In the genomic region with DNA sequence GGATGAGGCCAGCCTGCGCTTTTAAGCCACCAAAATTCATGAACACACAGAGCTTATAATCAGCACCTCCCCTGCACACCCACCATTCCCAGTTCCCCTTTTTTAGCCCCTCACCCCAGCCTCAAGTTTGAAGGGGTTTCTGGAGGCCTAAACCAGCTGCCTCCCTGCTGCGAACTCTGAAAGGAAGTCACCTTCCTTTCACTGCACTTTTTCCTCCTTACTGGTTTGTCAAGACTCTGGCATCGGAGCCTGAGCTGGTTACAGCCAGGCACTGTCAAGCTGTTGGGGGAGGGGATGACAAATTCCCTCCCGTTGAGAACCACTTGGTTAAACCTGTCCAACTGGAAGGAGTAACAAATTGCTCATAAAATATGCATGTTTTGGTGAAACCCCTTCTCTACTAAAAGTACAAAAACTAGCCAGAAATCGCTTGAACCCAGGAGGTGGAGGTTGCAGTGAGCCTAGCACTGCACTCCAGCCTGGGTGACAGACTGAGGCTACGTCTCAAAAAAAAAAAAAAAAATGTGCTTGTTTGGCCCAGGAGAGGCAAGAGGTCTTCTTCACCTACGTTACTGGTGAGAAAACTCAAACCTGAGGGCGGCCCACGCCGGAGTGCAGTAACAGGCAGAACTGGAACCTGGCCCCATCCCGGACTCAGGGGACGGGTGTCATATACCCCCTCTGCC, we compare ENCODE assay signal across 6 cellular contexts. TPM values are rescaled to one million over a fixed set of nuclear protein-coding genes. Genes with fewer than 3 reads are reported as not detected.
DNase-seq lines count a peak whose midpoint lies in the region; TF ChIP-seq lines count a peak whose summit lies in the region.

No MANE protein-coding gene starts in this region.

- H3K4me1 ChIP-seq in parathyroid adenoma, result peaks cover 4% of the 10 kb centered on the region

- H3K4me3 Mint-ChIP-seq in IgD-negative memory B cell, result peak overlapping the region; percentile 84 to 92 (median 90)

- no peaks in the 10 kb centered on the region for H3K27me3 Mint-ChIP-seq in IgD-negative memory B cell

- no peaks in the 10 kb centered on the region for H3K36me3 Mint-ChIP-seq in IgD-negative memory B cell

- H3K9ac ChIP-seq in parathyroid adenoma, result no peak overlapping the region

- H3K27me3 ChIP-seq in parathyroid adenoma (ENCODE audit: control insufficient read depth, insufficient read depth, low read length), result no peaks in the 10 kb centered on the region

- no peaks in the 10 kb centered on the region for H3K9me3 Mint-ChIP-seq in IgD-negative memory B cell

- peak overlapping the region; percentile 43 for H3K27ac ChIP-seq in parathyroid adenoma

- peak overlapping the region; percentile 61 for H3K4me2 ChIP-seq in parathyroid adenoma (ENCODE audit: low read length)

- in situ Hi-C loops in GM13977 (cut with MboI; ENCODE audit: low pct_unique_long_range_greater_than_20kb, low sequenced_read_pairs, unreplicated experiment), result no loop called here

- no peaks in the 10 kb centered on the region for H3K9me3 ChIP-seq in parathyroid adenoma (ENCODE audit: control insufficient read depth, low read length)

- H3K79me2 ChIP-seq in parathyroid adenoma, result peaks cover 8% of the 10 kb centered on the region

- no peaks in the 10 kb centered on the region for H3K36me3 ChIP-seq in parathyroid adenoma (ENCODE audit: control insufficient read depth, insufficient read depth, low read length)

- H2AFZ ChIP-seq in parathyroid adenoma, result no peak overlapping the region

- peak overlapping the region; percentile 95 to 98 (median 98) for H3K27ac Mint-ChIP-seq in IgD-negative memory B cell

- DNase-seq in GM13977 (ENCODE audit: low spot score) (peak; percentile 78), cerebellar cortex (ENCODE audit: low spot score) (peak; percentile 39), NCI-H226 (no peak), NCI-H187 treated with DMSO at 0.1 percent for 48 hours (lab: John Stamatoyannopoulos, UW) (no peak)

- TF ChIP-seq CTCF in GM13977 (IDR thresholded peaks at IDR 0.05; ENCODE audit: extremely low read depth, insufficient read depth, missing control alignments) (no peak), parathyroid adenoma (IDR thresholded peaks at IDR 0.05) (no peak)

- H3K4me1 Mint-ChIP-seq in IgD-negative memory B cell, result peaks cover 22 to 26% (median 26%) of the 10 kb centered on the region in 3 donors

- H3K4me3 ChIP-seq in parathyroid adenoma (ENCODE audit: low read depth, low read length), result peak overlapping the region; percentile 71

RNA-seq across cellular contexts. Expression of a gene that starts 0.7 kb away (rescaled TPM):
- 7.4 TPM for polyA plus RNA-seq in IgD-negative memory B cell

RNA-seq across cellular contexts. Expression of a gene that starts 0.7 kb away (rescaled TPM):
- 43.1 TPM for polyA plus RNA-seq in IgD-negative memory B cell

RNA-seq across cellular contexts. Expression of a gene that starts 19.2 kb away (rescaled TPM):
- 107 TPM for polyA plus RNA-seq in IgD-negative memory B cell

RNA-seq across cellular contexts. Expression of a gene that starts 36.4 kb away (rescaled TPM):
- polyA plus RNA-seq in IgD-negative memory B cell, result 28.8 TPM

RNA-seq across cellular contexts. Expression of a gene that starts 41.1 kb away (rescaled TPM):
- 1.8 TPM for polyA plus RNA-seq in IgD-negative memory B cell

Comparison
In these comparisons a context has a peak if more than half of its experiments do, and no peak if none do; other contexts are left out.
1. DNase-seq: peak in GM13977 (single experiment) and cerebellar cortex (single experiment); none in NCI-H226 (single experiment) and NCI-H187 treated with DMSO at 0.1 percent for 48 hours (single experiment).